In genomic region chr12:49537231-49537708, GRCh38 we compare ENCODE assay signal across 7 cellular contexts. TPM values are rescaled to one million over a fixed set of nuclear protein-coding genes. Genes with fewer than 3 reads are reported as not detected.
DNase-seq lines count a peak whose midpoint lies in the region; TF ChIP-seq lines count a peak whose summit lies in the region.

No MANE protein-coding gene starts in this region.

- H3K4me3 ChIP-seq in H7 (ENCODE audit: insufficient read depth, low read depth, low read length) (peak overlapping the region; percentile 32), OCI-LY1 (ENCODE audit: low read depth, low read length, poor library complexity, severe bottlenecking) (peak overlapping the region; percentile 49), esophagus squamous epithelium (peak overlapping the region in 3 of 4 donors; percentile 56 to 75 (median 59)), rectal smooth muscle tissue (ENCODE audit: low read length) (peak overlapping the region; percentile 63)

- no peak overlapping the region for H3K27ac ChIP-seq in OCI-LY1 (ENCODE audit: low read depth, low read length, poor library complexity, severe bottlenecking)
- no peak overlapping the region for H3K27ac ChIP-seq in esophagus squamous epithelium
- H3K27ac ChIP-seq in rectal smooth muscle tissue (ENCODE audit: low read depth, low read length), result no peak overlapping the region

- peaks cover 70% of the 10 kb centered on the region for H3K27me3 ChIP-seq in H7 (ENCODE audit: control insufficient read depth, insufficient read depth, low read length)
- peaks cover 8% of the 10 kb centered on the region for H3K27me3 ChIP-seq in OCI-LY1 (ENCODE audit: insufficient read depth, low read length)
- H3K27me3 ChIP-seq in esophagus squamous epithelium, result peaks cover 5 to 63% (median 11%) of the 10 kb centered on the region in 4 donors
- peaks cover 21% of the 10 kb centered on the region for H3K27me3 ChIP-seq in rectal smooth muscle tissue (ENCODE audit: control insufficient read depth, insufficient read depth, low read length)

- no peaks in the 10 kb centered on the region for H3K9me3 ChIP-seq in OCI-LY1 (ENCODE audit: low read length)
- H3K9me3 ChIP-seq in esophagus squamous epithelium, result no peaks in the 10 kb centered on the region

- no peaks in the 10 kb centered on the region for H3F3A ChIP-seq in OCI-LY1 (ENCODE audit: insufficient read depth, low read length)

- H3K4me2 ChIP-seq in OCI-LY1 (ENCODE audit: low read length), result peak overlapping the region; percentile 81

- H4K20me1 ChIP-seq in OCI-LY1 (ENCODE audit: insufficient read depth, low read length), result no peaks in the 10 kb centered on the region

- no peaks in the 10 kb centered on the region for H3K79me2 ChIP-seq in OCI-LY1 (ENCODE audit: insufficient read depth, low read length)

- H3K36me3 ChIP-seq in H7 (replicated peaks; ENCODE audit: control insufficient read depth, insufficient read depth, low read length), result no peaks in the 10 kb centered on the region
- H3K36me3 ChIP-seq in OCI-LY1 (ENCODE audit: insufficient read depth, low read length), result no peaks in the 10 kb centered on the region
- H3K36me3 ChIP-seq in esophagus squamous epithelium, result no peaks in the 10 kb centered on the region
- H3K36me3 ChIP-seq in rectal smooth muscle tissue (ENCODE audit: control insufficient read depth, insufficient read depth, low read length), result no peaks in the 10 kb centered on the region

- peak; percentile 75 for DNase-seq in H7
- no peak for DNase-seq in esophagus squamous epithelium (lab: John Stamatoyannopoulos, UW)
- no peak for DNase-seq in ecto neural progenitor cell (ENCODE audit: low spot score)
- DNase-seq in SKM-1 (lab: John Stamatoyannopoulos, UW; ENCODE audit: unreplicated experiment), result no peak
- DNase-seq in amniotic stem cell (lab: John Stamatoyannopoulos, UW), result no peak

- H2AFZ ChIP-seq in OCI-LY1 (ENCODE audit: low read length), result no peak overlapping the region

- no peaks in the 10 kb centered on the region for H3K9me2 ChIP-seq in OCI-LY1 (ENCODE audit: low read depth, low read length)

- intact Hi-C loops in esophagus squamous epithelium (cut with DNase I), result no loop called here

- H3K4me1 ChIP-seq in OCI-LY1 (ENCODE audit: insufficient read depth, low read length, severe bottlenecking) (peaks cover 18% of the 10 kb centered on the region), esophagus squamous epithelium (peaks cover 14 to 36% (median 24%) of the 10 kb centered on the region in 3 donors), rectal smooth muscle tissue (ENCODE audit: control insufficient read depth, insufficient read depth, low read length) (peaks cover 4% of the 10 kb centered on the region)

- TF ChIP-seq POLR2A in esophagus squamous epithelium (IDR thresholded peaks at IDR 0.05), result no peak

- TF ChIP-seq CTCF in OCI-LY1 (IDR thresholded peaks at IDR 0.05; ENCODE audit: low read length), result no peak
- no peak for TF ChIP-seq CTCF in esophagus squamous epithelium (IDR thresholded peaks at IDR 0.05)

- H3K9ac ChIP-seq in OCI-LY1 (ENCODE audit: low read length), result no peak overlapping the region
- H3K9ac ChIP-seq in rectal smooth muscle tissue (ENCODE audit: low read length), result no peak overlapping the region

- WGBS in esophagus squamous epithelium, 2 donors, result 13 to 34% methylated on average over 7 to 10 of the region's 10 CpGs

RNA-seq across cellular contexts. Expression of gene KCNH3, which starts 1.6 kb away (rescaled TPM):
- 0.97 TPM in 1 of 2 replicates, not detected in the other for total RNA-seq in H7 (2014; rRNA removed; shearing (Covaris generic))
- under 1 TPM in 1 of 4 donors, not detected in 3; 0.38 TPM for total RNA-seq in esophagus squamous epithelium

RNA-seq across cellular contexts. Expression of gene MCRS1, which starts 30.7 kb away (rescaled TPM):
- 113 and 124 TPM in 2 replicates for total RNA-seq in H7 (2014; rRNA removed; shearing (Covaris generic))
- total RNA-seq in esophagus squamous epithelium, result 10 to 100 TPM; 38.8 to 54.2 (median 45.0) TPM
